24 cellular contexts compared by ENCODE assay signal in the genomic region with DNA sequence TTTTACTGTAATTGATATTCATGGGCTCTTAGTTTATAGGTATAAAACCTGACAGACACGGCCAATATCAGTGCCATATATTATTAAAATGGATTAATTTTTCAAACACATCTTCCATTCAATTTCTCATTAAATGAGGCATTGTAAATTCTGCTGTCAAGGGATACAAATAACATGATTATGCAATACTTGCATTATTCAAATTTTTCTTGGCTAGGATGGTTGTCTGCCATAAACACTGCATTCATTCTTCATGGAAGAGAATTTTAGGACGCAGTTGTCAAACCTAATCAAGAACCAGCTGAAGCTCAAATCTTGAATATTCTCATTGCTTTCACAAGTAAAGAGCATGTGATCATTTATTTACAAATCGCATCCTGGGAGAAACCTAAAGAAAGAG.
"Had no signal": no experiment of that assay in that cellular context is flagged by ENCODE, and none has a peak within 500 bp of the region (broad histone marks: within the 10 kb centered on the region; RNA-seq: fewer than 3 reads in every experiment).

No MANE protein-coding gene starts in this region.

- H3K36me3 ChIP-seq: gastroesophageal sphincter, heart left ventricle, left lung, neural progenitor cell, prostate gland, right atrium auricular region, sigmoid colon, suprapubic skin, transverse colon, upper lobe of right lung, uterus had no signal

- ATAC-seq: gastroesophageal sphincter; heart left ventricle; left cardiac atrium; left lung; naive thymus-derived CD4-positive, alpha-beta T cell; stimulated activated naive CD8-positive, alpha-beta T cell treated with anti-CD3 and anti-CD28 coated beads, Interleukin-15, amount 100 ng/mL, for 72 hours; upper lobe of right lung had no signal

- DNase-seq: dorsolateral prefrontal cortex; effector CD4-positive, alpha-beta T cell; foreskin fibroblast; heart left ventricle; left cardiac atrium; left lung; mesenchymal stem cell; naive thymus-derived CD4-positive, alpha-beta T cell; sigmoid colon; stimulated activated CD4-positive, alpha-beta T cell treated with anti-CD3 and anti-CD28 coated beads, Interleukin-15, amount 100 ng/mL, for 24 hours; stimulated activated CD4-positive, alpha-beta T cell treated with anti-CD3 and anti-CD28 coated beads, Interleukin-2, amount 100 ng/mL, for 48 hours; stimulated activated CD8-positive, alpha-beta memory T cell treated with anti-CD3 and anti-CD28 coated beads, Interleukin-4, amount 100 ng/mL, for 48 hours; stimulated activated naive CD4-positive, alpha-beta T cell; stimulated activated naive CD8-positive, alpha-beta T cell treated with anti-CD3 and anti-CD28 coated beads, Interleukin-15, amount 100 ng/mL, for 72 hours; transverse colon; upper lobe of right lung; uterus had no signal

- H3K4me3 ChIP-seq: dorsolateral prefrontal cortex, gastroesophageal sphincter, heart left ventricle, hepatocyte, left lung, neural progenitor cell, prostate gland, right atrium auricular region, sigmoid colon, skin epidermis, suprapubic skin, transverse colon, upper lobe of right lung, uterus had no signal

- H3K9me3 ChIP-seq: gastroesophageal sphincter, left lung, prostate gland, right atrium auricular region, sigmoid colon, suprapubic skin, transverse colon, upper lobe of right lung, uterus had no signal

- H3K4me1 ChIP-seq: gastroesophageal sphincter, heart left ventricle, left lung, neural progenitor cell, prostate gland, right atrium auricular region, sigmoid colon, transverse colon, uterus had no signal
